25 cellular contexts compared by ENCODE assay signal in genomic region chr13:80577951-80578670, GRCh38.
DNase-seq lines count a peak whose midpoint lies in the region; ATAC-seq and TF ChIP-seq lines count a peak whose summit lies in the region.
"Had no signal": no experiment of that assay in that cellular context is flagged by ENCODE, and none has a peak within 500 bp of the region (broad histone marks: within the 10 kb centered on the region; RNA-seq: fewer than 3 reads in every experiment).

No MANE protein-coding gene starts in this region.

- peaks cover 0 to 13% (median 0%) of the 10 kb centered on the region in 9 donors for H3K4me1 ChIP-seq in heart right ventricle
- no peaks in the 10 kb centered on the region for H3K4me1 ChIP-seq in right atrium auricular region
- H3K4me1 ChIP-seq: ascending aorta, HAP-1 had no signal

- 67 to 77% methylated on average over 10 of the region's 10 CpGs for WGBS in heart right ventricle, 2 donors

- ATAC-seq in heart right ventricle (peak in 6 of 8 donors; percentile 29 to 72 (median 55)), GM18505 (IDR thresholded peaks at IDR 0.05; ENCODE audit: unreplicated experiment) (no peak)
- no peak for ATAC-seq in activated CD8-positive, alpha-beta memory T cell treated with anti-CD3 and anti-CD28 coated beads, Interleukin-2, amount 10 ng/mL, durations not matched to agents 7 days and 5 days
- ATAC-seq in stimulated activated naive B cell treated with anti-CD40 and anti-IgM and Interleukin-4, amounts not matched to agents 10 μg/mL and 1 μg/mL and 100 μg/mL, for 72 hours (replicated peaks): no peak
- ATAC-seq: naive thymus-derived CD4-positive, alpha-beta T cell had no signal

- H3K4me3 Mint-ChIP-seq in activated CD8-positive, alpha-beta memory T cell treated with anti-CD3 and anti-CD28 coated beads, Interleukin-2, amount 10 ng/mL, durations not matched to agents 7 days and 5 days: no peak overlapping the region
- H3K4me3 Mint-ChIP-seq in stimulated activated naive B cell treated with anti-CD40 and anti-IgM and Interleukin-4, amounts not matched to agents 10 μg/mL and 1 μg/mL and 100 μg/mL, for 72 hours: no peak overlapping the region
- H3K4me3 Mint-ChIP-seq: activated naive CD4-positive, alpha-beta T cell treated with anti-CD3 and anti-CD28 coated beads, Interleukin-2, amount 50 U/mL, for 24 hours; central memory CD8-positive, alpha-beta T cell; IgD-negative memory B cell; memory B cell; naive thymus-derived CD4-positive, alpha-beta T cell had no signal

- intact Hi-C loops in heart right ventricle (cut with DNase I): loop anchor here in 1 of 10 donors (10.0 kb wide), 1 partner anchor 233 kb away; the partner anchor contains the start of gene SPRY2

- CTCF ChIA-PET in activated CD8-positive, alpha-beta memory T cell treated with anti-CD3 and anti-CD28 coated beads, Interleukin-2, amount 10 ng/mL, durations not matched to agents 7 days and 5 days (lab: Charles Lee): no interaction called here

- H3K27me3 ChIP-seq in heart right ventricle: no peaks in the 10 kb centered on the region
- H3K27me3 ChIP-seq in right atrium auricular region: no peaks in the 10 kb centered on the region
- H3K27me3 ChIP-seq in WERI-Rb-1 (ENCODE audit: insufficient read depth, low read depth, severe bottlenecking): no peaks in the 10 kb centered on the region
- H3K27me3 ChIP-seq: ascending aorta, MG63, stomach, transverse colon had no signal

- peaks cover 0 to 16% (median 0%) of the 10 kb centered on the region in 11 donors for H3K9me3 ChIP-seq in heart right ventricle
- no peaks in the 10 kb centered on the region for H3K9me3 ChIP-seq in right atrium auricular region
- no peaks in the 10 kb centered on the region for H3K9me3 ChIP-seq in WERI-Rb-1 (ENCODE audit: severe bottlenecking)
- H3K9me3 ChIP-seq: ascending aorta, HAP-1, MG63, stomach, transverse colon had no signal

- H3K36me3 Mint-ChIP-seq in activated CD8-positive, alpha-beta memory T cell treated with anti-CD3 and anti-CD28 coated beads, Interleukin-2, amount 10 ng/mL, durations not matched to agents 7 days and 5 days: no peaks in the 10 kb centered on the region
- H3K36me3 Mint-ChIP-seq in stimulated activated naive B cell treated with anti-CD40 and anti-IgM and Interleukin-4, amounts not matched to agents 10 μg/mL and 1 μg/mL and 100 μg/mL, for 72 hours: no peaks in the 10 kb centered on the region
- H3K36me3 Mint-ChIP-seq: activated naive CD4-positive, alpha-beta T cell treated with anti-CD3 and anti-CD28 coated beads, Interleukin-2, amount 50 U/mL, for 24 hours; IgD-negative memory B cell; memory B cell had no signal

- no peaks in the 10 kb centered on the region for H3K36me3 ChIP-seq in heart right ventricle
- no peaks in the 10 kb centered on the region for H3K36me3 ChIP-seq in right atrium auricular region
- H3K36me3 ChIP-seq in WERI-Rb-1: no peaks in the 10 kb centered on the region
- H3K36me3 ChIP-seq: ascending aorta, HAP-1, MG63, stomach, transverse colon had no signal

- H3K4me1 Mint-ChIP-seq in activated CD8-positive, alpha-beta memory T cell treated with anti-CD3 and anti-CD28 coated beads, Interleukin-2, amount 10 ng/mL, durations not matched to agents 7 days and 5 days: no peaks in the 10 kb centered on the region
- no peaks in the 10 kb centered on the region for H3K4me1 Mint-ChIP-seq in stimulated activated naive B cell treated with anti-CD40 and anti-IgM and Interleukin-4, amounts not matched to agents 10 μg/mL and 1 μg/mL and 100 μg/mL, for 72 hours
- H3K4me1 Mint-ChIP-seq: activated naive CD4-positive, alpha-beta T cell treated with anti-CD3 and anti-CD28 coated beads, Interleukin-2, amount 50 U/mL, for 24 hours; central memory CD8-positive, alpha-beta T cell; memory B cell; naive thymus-derived CD4-positive, alpha-beta T cell had no signal

- DNase-seq in heart right ventricle: peak; percentile 15 to 16
- DNase-seq in right atrium auricular region (ENCODE audit: low spot score): no peak
- peak; percentile 80 for DNase-seq in WERI-Rb-1
- DNase-seq in islet precursor cell: peak; percentile 56
- no peak for DNase-seq in activated CD8-positive, alpha-beta memory T cell treated with anti-CD3 and anti-CD28 coated beads, Interleukin-2, amount 10 ng/mL, durations not matched to agents 7 days and 5 days
- DNase-seq in stimulated activated naive B cell treated with anti-CD40 and anti-IgM and Interleukin-4, amounts not matched to agents 10 μg/mL and 1 μg/mL and 100 μg/mL, for 72 hours: no peak
- DNase-seq in activated T-cell treated with anti-CD3 and anti-CD28 coated beads, Interleukin-2, amount 50 U/mL, for 48 hours: no peak
- DNase-seq: activated CD4-positive, alpha-beta T cell treated with anti-CD3 and anti-CD28 coated beads for 4 hours; foreskin melanocyte; MG63; naive thymus-derived CD4-positive, alpha-beta T cell; NCI-H1417; NCI-H526 treated with DMSO at 0.1 percent for 48 hours; retina; SIG-M5; stomach; transverse colon had no signal

- no peak for TF ChIP-seq POLR2A in GM18505 (IDR thresholded peaks at IDR 0.05; ENCODE audit: borderline replicate concordance, extremely low read depth, insufficient read depth, insufficient read length)

- H3K9me3 Mint-ChIP-seq in activated CD8-positive, alpha-beta memory T cell treated with anti-CD3 and anti-CD28 coated beads, Interleukin-2, amount 10 ng/mL, durations not matched to agents 7 days and 5 days (ENCODE audit: low read depth): peaks cover 10% of the 10 kb centered on the region
- H3K9me3 Mint-ChIP-seq in stimulated activated naive B cell treated with anti-CD40 and anti-IgM and Interleukin-4, amounts not matched to agents 10 μg/mL and 1 μg/mL and 100 μg/mL, for 72 hours: peaks cover 0 to 3% of the 10 kb centered on the region in 2 donors
- H3K9me3 Mint-ChIP-seq: central memory CD8-positive, alpha-beta T cell had no signal

- TF ChIP-seq CTCF in heart right ventricle (IDR thresholded peaks at IDR 0.05) (no peak), right atrium auricular region (IDR thresholded peaks at IDR 0.05) (no peak), WERI-Rb-1 (IDR thresholded peaks at IDR 0.05; ENCODE audit: low read depth, low read length) (no peak)

- H3K27me3 Mint-ChIP-seq in activated CD8-positive, alpha-beta memory T cell treated with anti-CD3 and anti-CD28 coated beads, Interleukin-2, amount 10 ng/mL, durations not matched to agents 7 days and 5 days: no peaks in the 10 kb centered on the region
- H3K27me3 Mint-ChIP-seq in stimulated activated naive B cell treated with anti-CD40 and anti-IgM and Interleukin-4, amounts not matched to agents 10 μg/mL and 1 μg/mL and 100 μg/mL, for 72 hours: no peaks in the 10 kb centered on the region
- H3K27me3 Mint-ChIP-seq: activated naive CD4-positive, alpha-beta T cell treated with anti-CD3 and anti-CD28 coated beads, Interleukin-2, amount 50 U/mL, for 24 hours; central memory CD8-positive, alpha-beta T cell; memory B cell had no signal

- H3K4me3 ChIP-seq in heart right ventricle (no peak overlapping the region), right atrium auricular region (no peak overlapping the region), WERI-Rb-1 (ENCODE audit: low read depth, low read length) (no peak overlapping the region)
- H3K4me3 ChIP-seq: ascending aorta, HAP-1, MG63, stomach, transverse colon had no signal

- H3K27ac ChIP-seq in heart right ventricle: peak overlapping the region in 1 of 10 donors; percentile 11
- no peak overlapping the region for H3K27ac ChIP-seq in right atrium auricular region
- peak overlapping the region; percentile 39 for H3K27ac ChIP-seq in WERI-Rb-1
- H3K27ac ChIP-seq: ascending aorta, C4-2B, stomach, transverse colon had no signal

- H3K27ac Mint-ChIP-seq in activated CD8-positive, alpha-beta memory T cell treated with anti-CD3 and anti-CD28 coated beads, Interleukin-2, amount 10 ng/mL, durations not matched to agents 7 days and 5 days: no peak overlapping the region
- H3K27ac Mint-ChIP-seq in stimulated activated naive B cell treated with anti-CD40 and anti-IgM and Interleukin-4, amounts not matched to agents 10 μg/mL and 1 μg/mL and 100 μg/mL, for 72 hours: no peak overlapping the region
- H3K27ac Mint-ChIP-seq: activated naive CD4-positive, alpha-beta T cell treated with anti-CD3 and anti-CD28 coated beads, Interleukin-2, amount 50 U/mL, for 24 hours; memory B cell; naive thymus-derived CD4-positive, alpha-beta T cell had no signal

Comparison
In these comparisons a context has a peak if more than half of its experiments do, and no peak if none do; other contexts are left out.
1. DNase-seq: peak in heart right ventricle (2 of 2), WERI-Rb-1 (single experiment) and islet precursor cell (single experiment); none in right atrium auricular region (single experiment), activated CD8-positive, alpha-beta memory T cell treated with anti-CD3 and anti-CD28 coated beads, Interleukin-2, amount 10 ng/mL, durations not matched to agents 7 days and 5 days (single experiment), stimulated activated naive B cell treated with anti-CD40 and anti-IgM and Interleukin-4, amounts not matched to agents 10 μg/mL and 1 μg/mL and 100 μg/mL, for 72 hours (single experiment) and activated T-cell treated with anti-CD3 and anti-CD28 coated beads, Interleukin-2, amount 50 U/mL, for 48 hours (0 of 2).
2. ATAC-seq: peak in heart right ventricle (6 of 8); none in activated CD8-positive, alpha-beta memory T cell treated with anti-CD3 and anti-CD28 coated beads, Interleukin-2, amount 10 ng/mL, durations not matched to agents 7 days and 5 days (single experiment), stimulated activated naive B cell treated with anti-CD40 and anti-IgM and Interleukin-4, amounts not matched to agents 10 μg/mL and 1 μg/mL and 100 μg/mL, for 72 hours (0 of 2) and GM18505 (single experiment).